Comparison of ENCODE assay signal across 1 cellular context in the genomic region with DNA sequence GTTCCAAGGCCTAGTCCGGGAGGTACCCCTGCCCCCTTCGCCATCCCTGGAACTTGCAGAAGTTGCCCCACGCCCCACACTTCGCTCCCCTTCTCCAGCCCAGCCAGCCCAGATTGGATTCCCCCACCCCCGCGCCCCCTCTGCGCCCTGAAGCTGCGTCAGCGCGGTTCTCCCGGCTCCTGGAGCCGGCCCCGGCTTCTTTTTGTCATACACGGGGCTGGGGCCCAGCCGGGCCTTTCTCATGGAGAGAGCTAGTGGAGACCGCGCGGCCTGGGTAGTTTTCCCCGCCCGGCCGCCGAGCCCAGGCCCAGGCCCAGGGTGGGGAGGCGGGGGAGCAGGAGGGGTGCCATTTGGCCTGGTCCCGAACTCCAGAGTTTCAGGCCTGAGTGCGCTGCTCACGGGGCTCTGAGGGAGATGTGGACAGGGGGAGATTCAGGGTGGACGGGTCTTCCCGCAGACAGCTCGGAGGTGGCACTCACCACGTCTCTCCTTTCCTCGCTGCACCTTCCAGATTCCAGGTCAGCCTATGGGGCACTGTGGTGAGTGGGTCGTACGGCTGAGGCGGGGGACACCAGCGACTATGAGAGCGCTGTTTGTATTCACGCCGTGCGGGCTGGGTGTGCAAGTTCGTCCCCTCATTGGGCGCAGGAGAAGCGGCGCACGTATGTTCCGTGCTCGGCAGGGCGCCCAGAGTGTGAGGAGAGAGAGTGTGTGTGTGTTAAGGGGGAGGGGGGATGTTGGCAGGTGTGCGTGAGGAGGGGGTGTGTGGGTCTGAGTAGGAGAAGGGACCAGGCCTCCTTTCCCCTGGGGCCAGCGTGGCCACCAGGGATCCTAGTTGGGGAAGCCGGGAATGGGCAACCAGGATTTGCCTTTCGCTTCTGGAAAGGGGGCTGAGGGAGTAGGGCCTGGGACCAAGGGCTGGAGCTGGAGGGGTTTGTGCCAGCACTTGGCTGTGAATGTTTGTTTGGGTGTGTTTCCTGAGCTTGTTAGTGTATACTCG.
TF ChIP-seq lines count a peak whose summit lies in the region.

No MANE protein-coding gene starts in this region.

TF ChIP-seq in neural cell, 6 proteins besides CTCF, POLR2A, EP300 and RAD21 (continued from another document):
- TF ChIP-seq, protein P1, sequence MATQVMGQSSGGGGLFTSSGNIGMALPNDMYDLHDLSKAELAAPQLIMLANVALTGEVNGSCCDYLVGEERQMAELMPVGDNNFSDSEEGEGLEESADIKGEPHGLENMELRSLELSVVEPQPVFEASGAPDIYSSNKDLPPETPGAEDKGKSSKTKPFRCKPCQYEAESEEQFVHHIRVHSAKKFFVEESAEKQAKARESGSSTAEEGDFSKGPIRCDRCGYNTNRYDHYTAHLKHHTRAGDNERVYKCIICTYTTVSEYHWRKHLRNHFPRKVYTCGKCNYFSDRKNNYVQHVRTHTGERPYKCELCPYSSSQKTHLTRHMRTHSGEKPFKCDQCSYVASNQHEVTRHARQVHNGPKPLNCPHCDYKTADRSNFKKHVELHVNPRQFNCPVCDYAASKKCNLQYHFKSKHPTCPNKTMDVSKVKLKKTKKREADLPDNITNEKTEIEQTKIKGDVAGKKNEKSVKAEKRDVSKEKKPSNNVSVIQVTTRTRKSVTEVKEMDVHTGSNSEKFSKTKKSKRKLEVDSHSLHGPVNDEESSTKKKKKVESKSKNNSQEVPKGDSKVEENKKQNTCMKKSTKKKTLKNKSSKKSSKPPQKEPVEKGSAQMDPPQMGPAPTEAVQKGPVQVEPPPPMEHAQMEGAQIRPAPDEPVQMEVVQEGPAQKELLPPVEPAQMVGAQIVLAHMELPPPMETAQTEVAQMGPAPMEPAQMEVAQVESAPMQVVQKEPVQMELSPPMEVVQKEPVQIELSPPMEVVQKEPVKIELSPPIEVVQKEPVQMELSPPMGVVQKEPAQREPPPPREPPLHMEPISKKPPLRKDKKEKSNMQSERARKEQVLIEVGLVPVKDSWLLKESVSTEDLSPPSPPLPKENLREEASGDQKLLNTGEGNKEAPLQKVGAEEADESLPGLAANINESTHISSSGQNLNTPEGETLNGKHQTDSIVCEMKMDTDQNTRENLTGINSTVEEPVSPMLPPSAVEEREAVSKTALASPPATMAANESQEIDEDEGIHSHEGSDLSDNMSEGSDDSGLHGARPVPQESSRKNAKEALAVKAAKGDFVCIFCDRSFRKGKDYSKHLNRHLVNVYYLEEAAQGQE (IDR thresholded peaks at IDR 0.05; ENCODE audit: borderline replicate concordance), result no peak
- TF ChIP-seq TAF1 (IDR thresholded peaks at IDR 0.05; ENCODE audit: low read depth) (no peak), POLR2AphosphoS5 (IDR thresholded peaks at IDR 0.05) (peak; percentile 19)
